In genomic region chr1:207014728-207015127, GRCh38 we compare ENCODE assay signal across 18 cellular contexts. TPM values are rescaled to one million over a fixed set of nuclear protein-coding genes. Genes with fewer than 3 reads are reported as not detected.
DNase-seq lines count a peak whose midpoint lies in the region; ATAC-seq and TF ChIP-seq lines count a peak whose summit lies in the region.
"Had no signal": no experiment of that assay in that cellular context is flagged by ENCODE, and none has a peak within 500 bp of the region (broad histone marks: within the 10 kb centered on the region; RNA-seq: fewer than 3 reads in every experiment).

No MANE protein-coding gene starts in this region.

- CTCF ChIA-PET in Calu3 (lab: Charles Lee) = interaction anchor here (0.6 kb wide), 1 partner anchor 10 kb away, joined by 4 read pairs; no protein-coding TSS in a partner anchor
- CTCF ChIA-PET in PC-3 (lab: Charles Lee) = no interaction called here

- H3F3A ChIP-seq in PC-3 (ENCODE audit: low read length, unreplicated experiment) = peaks cover 6% of the 10 kb centered on the region

- no peak for TF ChIP-seq CTCF in Calu3 (IDR thresholded peaks at IDR 0.05; ENCODE audit: unreplicated experiment)
- TF ChIP-seq CTCF in PC-3 (conservative IDR thresholded peaks at IDR 0.05; ENCODE audit: low read depth, low read length) = no peak

- no peaks in the 10 kb centered on the region for H3K9me3 ChIP-seq in PC-3 (ENCODE audit: low read length)
- H3K9me3 ChIP-seq: HAP-1 had no signal

- H3K79me2 ChIP-seq in PC-3 (ENCODE audit: low read length) = peaks cover 5% of the 10 kb centered on the region

- H3K36me3 Mint-ChIP-seq in Calu3 (ENCODE audit: insufficient read depth, unreplicated experiment) = peaks cover 28% of the 10 kb centered on the region
- H3K36me3 Mint-ChIP-seq: CD4-positive, alpha-beta memory T cell had no signal

- ATAC-seq in PC-3 (no peak), GM18505 (IDR thresholded peaks at IDR 0.05; ENCODE audit: unreplicated experiment) (no peak)
- ATAC-seq: GM12878 had no signal

- H2AFZ ChIP-seq in PC-3 (ENCODE audit: low read length) = no peak overlapping the region
- H2AFZ ChIP-seq: GM23248 had no signal

- intact Hi-C loops in Calu3 (cut with micrococcal nuclease; ENCODE audit: unreplicated experiment) = no loop called here
- intact Hi-C loops in PC-3 (cut with micrococcal nuclease) = no loop called here

- peak overlapping the region; percentile 14 for H3K27ac Mint-ChIP-seq in Calu3 (ENCODE audit: unreplicated experiment)
- H3K27ac Mint-ChIP-seq: CD4-positive, alpha-beta memory T cell had no signal

- no peak for TF ChIP-seq POLR2A in GM18505 (IDR thresholded peaks at IDR 0.05; ENCODE audit: borderline replicate concordance, extremely low read depth, insufficient read depth, insufficient read length)

- H3K36me3 ChIP-seq in PC-3 (ENCODE audit: low read depth, low read length) = no peaks in the 10 kb centered on the region
- H3K36me3 ChIP-seq: HAP-1 had no signal

- no peaks in the 10 kb centered on the region for H3K27me3 ChIP-seq in PC-3 (ENCODE audit: low read length)

- H3K9me2 ChIP-seq in PC-3 (replicated peaks; ENCODE audit: low read length) = no peaks in the 10 kb centered on the region

- H3K4me2 ChIP-seq in PC-3 (ENCODE audit: low read length) = no peak overlapping the region

- H3K9me3 Mint-ChIP-seq in Calu3 (ENCODE audit: low read depth, unreplicated experiment) = peaks cover 7% of the 10 kb centered on the region
- H3K9me3 Mint-ChIP-seq: CD4-positive, alpha-beta memory T cell had no signal

- POLR2A ChIA-PET in PC-3 (lab: Charles Lee; ENCODE audit: unreplicated experiment) = no interaction called here

- H3K4me1 Mint-ChIP-seq in Calu3 (ENCODE audit: low read depth, unreplicated experiment) = peaks cover 88% of the 10 kb centered on the region
- H3K4me1 Mint-ChIP-seq: CD4-positive, alpha-beta memory T cell had no signal

- no peak overlapping the region for H3K4me3 Mint-ChIP-seq in Calu3 (ENCODE audit: low read depth, unreplicated experiment)
- H3K4me3 Mint-ChIP-seq: CD4-positive, alpha-beta memory T cell had no signal

- BruUV-seq in Calu3 (replicated peaks; lab: Mats Ljungman, UMichigan) (no TSS peak), PC-3 (replicated peaks; lab: Mats Ljungman, UMichigan) (no TSS peak)

- no peak overlapping the region for H3K27ac ChIP-seq in PC-3 (ENCODE audit: low read length)
- H3K27ac ChIP-seq: C4-2B, GM23248, HL-60 had no signal

- DNase-seq in Calu3 (no peak), PC-3 (peak; percentile 1), renal cortical epithelial cell (ENCODE audit: low read depth) (peak; percentile 49), T1000 (lab: John Stamatoyannopoulos, UW) (no peak), activated gamma-delta T cell (lab: John Stamatoyannopoulos, UW) (no peak), medulla oblongata (ENCODE audit: extremely low spot score) (no peak)
- DNase-seq: AML-193; CD4-positive, alpha-beta memory T cell; DMS79 treated with DMSO at 0.1 percent for 48 hours; GF-D8; GM23248 had no signal

- H3K4me3 ChIP-seq in PC-3 (ENCODE audit: low read length) = no peak overlapping the region
- H3K4me3 ChIP-seq: GM12878, GM23248, HAP-1 had no signal

- no peaks in the 10 kb centered on the region for H4K20me1 ChIP-seq in PC-3 (ENCODE audit: low read length)

- H3K27me3 Mint-ChIP-seq in Calu3 (ENCODE audit: unreplicated experiment) = no peaks in the 10 kb centered on the region

- H3K4me1 ChIP-seq in PC-3 (ENCODE audit: insufficient read depth, low read length) = peaks cover 24% of the 10 kb centered on the region
- H3K4me1 ChIP-seq: HAP-1 had no signal

- H3K9ac ChIP-seq in PC-3 (ENCODE audit: low read length) = no peak overlapping the region
- H3K9ac ChIP-seq: GM23248 had no signal

RNA-seq across cellular contexts. Expression of gene C1orf116, which starts 17.8 kb away (rescaled TPM):
- total RNA-seq in Calu3 (2022) (106 and 124 TPM in 2 replicates), PC-3 (2014; rRNA removed) (34.9 and 36.2 TPM in 2 replicates), renal cortical epithelial cell (16.3 and 17.9 TPM in 2 replicates)
- total RNA-seq: GM23248, H4 had no signal

RNA-seq across cellular contexts. Expression of gene YOD1, which starts 36.3 kb away (rescaled TPM):
- total RNA-seq in Calu3 (2022) (17.7 and 22.4 TPM in 2 replicates), PC-3 (2014; rRNA removed) (54.0 and 63.9 TPM in 2 replicates), renal cortical epithelial cell (15.1 and 15.5 TPM in 2 replicates)

RNA-seq across cellular contexts. Expression of gene PFKFB2, which starts 38.3 kb away (rescaled TPM):
- total RNA-seq in Calu3 (2022) (52.0 and 54.4 TPM in 2 replicates), PC-3 (2014; rRNA removed) (37.5 and 48.6 TPM in 2 replicates), renal cortical epithelial cell (10.7 and 15.8 TPM in 2 replicates)

RNA-seq across cellular contexts. Expression of gene FCAMR, which starts 44.5 kb away (rescaled TPM):
- total RNA-seq in Calu3 (2022) (not detected in 2 replicates), PC-3 (2014; rRNA removed) (not detected in 2 replicates), renal cortical epithelial cell (0.69 and 3.6 TPM in 2 replicates)
- total RNA-seq: CD4-positive, alpha-beta memory T cell; GM23248; H4; HT1080 had no signal

Comparison
In these comparisons a context has a peak if more than half of its experiments do, and no peak if none do; other contexts are left out.
1. DNase-seq: peak in PC-3 (single experiment) and renal cortical epithelial cell (single experiment); none in Calu3 (single experiment), T1000 (single experiment), activated gamma-delta T cell (single experiment) and medulla oblongata (single experiment).